Comparison of ENCODE assay signal across 10 cellular contexts in genomic region chr9:110101531-110102161, GRCh38.
A peak's percentile ranks its signal among the peaks of the same experiment; 100 is the strongest.
DNase-seq lines count a peak whose midpoint lies in the region; ATAC-seq and TF ChIP-seq lines count a peak whose summit lies in the region.
"Had no signal": no experiment of that assay in that cellular context is flagged by ENCODE, and none has a peak within 500 bp of the region (broad histone marks: within the 10 kb centered on the region; RNA-seq: fewer than 3 reads in every experiment).

No MANE protein-coding gene starts in this region.

- no peaks in the 10 kb centered on the region for H3K9me3 Mint-ChIP-seq in CD8-positive, alpha-beta T cell
- H3K9me3 Mint-ChIP-seq: activated naive CD4-positive, alpha-beta T cell treated with anti-CD3 and anti-CD28 coated beads, Interleukin-2, amount 10 ng/mL, durations not matched to agents 7 days and 5 days had no signal

- H3K27me3 ChIP-seq in AG04450 (ENCODE audit: control insufficient read depth, insufficient read depth, low read length): no peaks in the 10 kb centered on the region
- H3K27me3 ChIP-seq in CD8-positive, alpha-beta T cell (ENCODE audit: insufficient read depth, low read length): no peaks in the 10 kb centered on the region
- H3K27me3 ChIP-seq in BE2C: no peaks in the 10 kb centered on the region
- H3K27me3 ChIP-seq: esophagus squamous epithelium had no signal

- intact Hi-C loops in CD8-positive, alpha-beta T cell (cut with DNase I, micrococcal nuclease): no loop called here

- H3K9me3 ChIP-seq in AG04450 (ENCODE audit: control insufficient read depth, insufficient read depth, low read length): no peaks in the 10 kb centered on the region
- no peaks in the 10 kb centered on the region for H3K9me3 ChIP-seq in CD8-positive, alpha-beta T cell (ENCODE audit: low read length)
- H3K9me3 ChIP-seq in BE2C: no peaks in the 10 kb centered on the region; the same call in 1 of the 2 replicates
- H3K9me3 ChIP-seq: esophagus squamous epithelium had no signal

- CTCF ChIA-PET in AG04450 (lab: Charles Lee): interaction anchor here (0.6 to 1.3 kb wide), 2 partner anchors 199 to 375 kb away, joined by 3 read pairs; no protein-coding TSS in a partner anchor
- CTCF ChIA-PET in CD8-positive, alpha-beta T cell (lab: Charles Lee): no interaction called here

- peak overlapping the region; percentile 62 for H3K27ac ChIP-seq in AG04450 (ENCODE audit: low read depth, low read length)
- H3K27ac ChIP-seq in CD8-positive, alpha-beta T cell (ENCODE audit: low read depth, low read length): no peak overlapping the region
- H3K27ac ChIP-seq: esophagus squamous epithelium had no signal

- H3K4me1 Mint-ChIP-seq in CD8-positive, alpha-beta T cell (ENCODE audit: low read depth): no peaks in the 10 kb centered on the region

- no peak for DNase-seq in AG04450 (ENCODE audit: low read depth, low spot score)
- peak; percentile 56 for DNase-seq in GM19240 (ENCODE audit: insufficient read length, low spot score)
- peak; percentile 43 for DNase-seq in RPMI8226
- DNase-seq in CD8-positive, alpha-beta T cell: no peak
- no peak for DNase-seq in NCI-H1417 treated with DMSO at 0.1 percent for 48 hours (lab: John Stamatoyannopoulos, UW)
- no peak for DNase-seq in cerebellar cortex (ENCODE audit: low spot score)
- no peak for DNase-seq in BE2C
- DNase-seq: activated naive CD4-positive, alpha-beta T cell treated with anti-CD3 and anti-CD28 coated beads, Interleukin-2, amount 10 ng/mL, durations not matched to agents 7 days and 5 days; esophagus squamous epithelium had no signal

- H3K27me3 Mint-ChIP-seq in CD8-positive, alpha-beta T cell (ENCODE audit: low read depth): no peaks in the 10 kb centered on the region
- H3K27me3 Mint-ChIP-seq: activated naive CD4-positive, alpha-beta T cell treated with anti-CD3 and anti-CD28 coated beads, Interleukin-2, amount 10 ng/mL, durations not matched to agents 7 days and 5 days had no signal

- ATAC-seq in HG02943 (IDR thresholded peaks at IDR 0.05; ENCODE audit: low read depth, unreplicated experiment): peak; percentile 89
- no peak for ATAC-seq in CD8-positive, alpha-beta T cell

- H3K4me3 ChIP-seq in AG04450 (ENCODE audit: low read depth, low read length) (no peak overlapping the region), BE2C (ENCODE audit: low read depth, low read length) (no peak overlapping the region)
- no peak overlapping the region for H3K4me3 ChIP-seq in CD8-positive, alpha-beta T cell (ENCODE audit: low read depth, low read length)
- H3K4me3 ChIP-seq: esophagus squamous epithelium had no signal

- H3K4me1 ChIP-seq in CD8-positive, alpha-beta T cell (ENCODE audit: insufficient read depth, low read length): no peaks in the 10 kb centered on the region
- no peaks in the 10 kb centered on the region; the same call in none of the 2 replicates for H3K4me1 ChIP-seq in BE2C

- POLR2A ChIA-PET in AG04450 (lab: Yijun Ruan, JAX): interaction anchor here (0.7 kb wide), 1 partner anchor 10 kb away, joined by 5 read pairs; no protein-coding TSS in a partner anchor
- POLR2A ChIA-PET in CD8-positive, alpha-beta T cell (lab: Charles Lee): no interaction called here

- no peaks in the 10 kb centered on the region for H3K36me3 Mint-ChIP-seq in CD8-positive, alpha-beta T cell

- H3K36me3 ChIP-seq in CD8-positive, alpha-beta T cell (ENCODE audit: insufficient read depth, low read length): no peaks in the 10 kb centered on the region
- H3K36me3 ChIP-seq in BE2C: no peaks in the 10 kb centered on the region
- H3K36me3 ChIP-seq: esophagus squamous epithelium had no signal

- TF ChIP-seq CTCF in AG04450 (IDR thresholded peaks at IDR 0.05; ENCODE audit: low read depth, low read length): no peak
- no peak for TF ChIP-seq CTCF in CD8-positive, alpha-beta T cell (IDR thresholded peaks at IDR 0.05)
- no peak for TF ChIP-seq CTCF in BE2C (IDR thresholded peaks at IDR 0.05; ENCODE audit: low read depth, low read length)

- no peak overlapping the region for H3K27ac Mint-ChIP-seq in CD8-positive, alpha-beta T cell
- H3K27ac Mint-ChIP-seq: activated naive CD4-positive, alpha-beta T cell treated with anti-CD3 and anti-CD28 coated beads, Interleukin-2, amount 10 ng/mL, durations not matched to agents 7 days and 5 days had no signal

- H3K4me3 Mint-ChIP-seq in CD8-positive, alpha-beta T cell: no peak overlapping the region
- H3K4me3 Mint-ChIP-seq: activated naive CD4-positive, alpha-beta T cell treated with anti-CD3 and anti-CD28 coated beads, Interleukin-2, amount 10 ng/mL, durations not matched to agents 7 days and 5 days had no signal

Comparison
In these comparisons a context has a peak if more than half of its experiments do, and no peak if none do; other contexts are left out.
1. DNase-seq: peak in GM19240 (single experiment) and RPMI8226 (single experiment); none in AG04450 (single experiment), CD8-positive, alpha-beta T cell (0 of 7), NCI-H1417 treated with DMSO at 0.1 percent for 48 hours (single experiment), cerebellar cortex (single experiment) and BE2C (single experiment).